In the genomic region with DNA sequence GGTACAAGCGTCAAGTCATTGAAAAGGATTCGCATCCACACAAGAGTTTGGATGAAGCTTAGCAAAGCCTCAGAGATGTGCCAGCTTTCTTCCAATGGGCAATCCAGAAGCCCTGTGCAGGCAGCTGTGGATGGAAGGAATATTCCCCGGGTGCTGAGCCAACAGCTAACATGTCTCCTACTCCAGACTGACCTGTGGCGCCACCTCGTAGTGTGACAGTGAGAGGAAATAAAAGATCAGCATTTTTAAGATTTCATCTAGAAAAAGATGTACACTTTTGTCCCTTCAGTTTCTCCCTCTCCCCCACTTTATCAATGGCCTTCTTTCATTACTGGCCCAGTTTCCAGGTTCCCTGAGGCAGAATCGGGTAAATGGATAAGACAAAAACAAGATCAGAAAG, we compare ENCODE assay signal across 21 cellular contexts.
"Had no signal": no experiment of that assay in that cellular context is flagged by ENCODE, and none has a peak within 500 bp of the region (broad histone marks: within the 10 kb centered on the region; RNA-seq: fewer than 3 reads in every experiment).

No MANE protein-coding gene starts in this region.

- H3K36me3 ChIP-seq: gastrocnemius medialis, heart right ventricle, suprapubic skin, tibial artery, upper lobe of right lung, vagina had no signal

- H3K4me3 ChIP-seq: gastrocnemius medialis, heart right ventricle, psoas muscle, skin epidermis, suprapubic skin, tibial artery, upper lobe of right lung, vagina had no signal

- H3K4me1 ChIP-seq: tibial artery had no signal

- FAIRE-seq: endometrium, islet of Langerhans had no signal

- H3K9ac ChIP-seq: parathyroid adenoma had no signal

- H3K27me3 ChIP-seq: gastrocnemius medialis, heart right ventricle, suprapubic skin, tibial artery, upper lobe of right lung, vagina had no signal

- H3K27ac ChIP-seq: gastrocnemius medialis, heart right ventricle, parathyroid adenoma, psoas muscle, skin epidermis, suprapubic skin, tibial artery, upper lobe of right lung, vagina had no signal

- ATAC-seq: esophagus mucosa; gastrocnemius medialis; heart right ventricle; psoas muscle; stimulated activated naive CD8-positive, alpha-beta T cell treated with anti-CD3 and anti-CD28 coated beads, Interleukin-15, Interleukin-2, amounts not matched to agents 100 U/mL and 50 U/mL, for 24 hours; upper lobe of right lung had no signal

- DNase-seq: effector memory CD4-positive, alpha-beta T cell; gastrocnemius medialis; heart right ventricle; hypothalamus; kidney glomerular epithelial cell; mesendoderm; naive B cell; occipital lobe; psoas muscle; retina; stimulated activated CD4-positive, alpha-beta T cell treated with anti-CD3 and anti-CD28 coated beads, Interleukin-12 subunit alpha, Interleukin-12 subunit beta, amount 100 ng/mL, for 4 hours; stimulated activated naive CD8-positive, alpha-beta T cell treated with anti-CD3 and anti-CD28 coated beads, Interleukin-15, Interleukin-2, amounts not matched to agents 100 U/mL and 50 U/mL, for 24 hours; tibial artery; upper lobe of right lung had no signal

- H3K9me3 ChIP-seq: gastrocnemius medialis, heart right ventricle, psoas muscle, suprapubic skin, tibial artery, upper lobe of right lung, vagina had no signal
